In genomic region chr17:79213305-79213704, GRCh38 we compare ENCODE assay signal across 14 cellular contexts.
A peak's percentile ranks its signal among the peaks of the same experiment; 100 is the strongest.
DNase-seq lines count a peak whose midpoint lies in the region; ATAC-seq, FAIRE-seq and TF ChIP-seq lines count a peak whose summit lies in the region.
"Had no signal": no experiment of that assay in that cellular context is flagged by ENCODE, and none has a peak within 500 bp of the region (broad histone marks: within the 10 kb centered on the region; RNA-seq: fewer than 3 reads in every experiment).

No MANE protein-coding gene starts in this region.

- H3K36me3 ChIP-seq in left ventricle myocardium inferior (no peaks in the 10 kb centered on the region), H1 (ENCODE audit: control insufficient read depth in 2 of 4, insufficient read depth in 4 of 4, low read length in 3 of 4) (no peaks in the 10 kb centered on the region), esophagus squamous epithelium (no peaks in the 10 kb centered on the region)
- H3K36me3 ChIP-seq: BLaER1 treated with 17β-estradiol and CSF1 and Interleukin-3, amounts not matched to agents 10 nM and 100 nM had no signal

- no peak overlapping the region for H2BK20ac ChIP-seq in H1 (ENCODE audit: low read length)

- H3K56ac ChIP-seq in H1 (replicated peaks; ENCODE audit: insufficient read length, low read depth, low read length): peak overlapping the region; percentile 62

- ATAC-seq in right cardiac atrium: no peak

- H3K4me2 ChIP-seq in H1 (ENCODE audit: insufficient read depth in 1 of 2, low read depth in 2 of 2, low read length in 2 of 2): peak overlapping the region in 1 of 2 experiments; percentile 60; a peak in 2 of 4 replicates

- POLR2A ChIA-PET in H1 (lab: Charles Lee; ENCODE audit: partially characterized antibody): no interaction called here

- peak overlapping the region; percentile 92 for H3K4ac ChIP-seq in H1 (replicated peaks; ENCODE audit: insufficient read length, low read depth, low read length)

- no peak for TF ChIP-seq EP300 in H1 (IDR thresholded peaks at IDR 0.05; ENCODE audit: borderline replicate concordance in 1 of 2, low read depth in 2 of 2, low read length in 2 of 2)

- no peak overlapping the region for H3K27ac ChIP-seq in right cardiac atrium (ENCODE audit: low read length)
- no peak overlapping the region for H3K27ac ChIP-seq in left ventricle myocardium inferior (replicated peaks)
- no peak overlapping the region for H3K27ac ChIP-seq in H1 (ENCODE audit: low read depth, low read length)
- no peak overlapping the region for H3K27ac ChIP-seq in esophagus squamous epithelium
- H3K27ac ChIP-seq: BLaER1 treated with 17β-estradiol and CSF1 and Interleukin-3, amounts not matched to agents 10 nM and 100 nM; HL-60 had no signal

- H3K79me1 ChIP-seq in H1 (ENCODE audit: low read depth, low read length): no peaks in the 10 kb centered on the region; the same call in 1 of the 2 replicates

- no peaks in the 10 kb centered on the region for H3K23me2 ChIP-seq in H1 (ENCODE audit: low read depth, low read length)

- H3K9me3 ChIP-seq in right cardiac atrium (ENCODE audit: control insufficient read depth, low read length) (no peaks in the 10 kb centered on the region), left ventricle myocardium inferior (replicated peaks) (no peaks in the 10 kb centered on the region), H1 (ENCODE audit: insufficient read depth in 2 of 2, low read depth in 1 of 2, low read length in 1 of 2) (no peaks in the 10 kb centered on the region), esophagus squamous epithelium (no peaks in the 10 kb centered on the region)
- H3K9me3 ChIP-seq: BLaER1 treated with 17β-estradiol and CSF1 and Interleukin-3, amounts not matched to agents 10 nM and 100 nM had no signal

- H3K23ac ChIP-seq in H1 (ENCODE audit: insufficient read length): no peak overlapping the region

- no peak overlapping the region; a peak in 1 of 7 replicates for H3K9ac ChIP-seq in H1 (replicated peaks in 1 of 4; ENCODE audit: extremely low read depth in 1 of 4, low read depth in 3 of 4, low read length in 3 of 4)
- H3K9ac ChIP-seq: BLaER1 treated with 17β-estradiol and CSF1 and Interleukin-3, amounts not matched to agents 10 nM and 100 nM had no signal

- H4K5ac ChIP-seq in H1 (ENCODE audit: insufficient read length, low read depth, low read length): peak overlapping the region; percentile 3

- 84% methylated on average over 10 of the region's 10 CpGs for WGBS in right cardiac atrium
- 80% methylated on average over 10 of the region's 10 CpGs; no CpG with 5 or more reads in 1 of the 2 experiments for WGBS in H1 (ENCODE audit: extremely low coverage in 1 of 2, insufficient coverage in 1 of 2, insufficient read length in 1 of 2, insufficient replicate concordance in 2 of 2, low coverage in 1 of 2, low lambda C conversion rate in 2 of 2, missing lambda C conversion rate in 1 of 2), 2 experiments
- WGBS in esophagus squamous epithelium, 2 donors: 73 to 81% methylated on average over 10 of the region's 10 CpGs

- intact Hi-C loops in right cardiac atrium (cut with DNase I): no loop called here
- intact Hi-C loops in left ventricle myocardium inferior (cut with micrococcal nuclease): no loop called here
- intact Hi-C loops in esophagus squamous epithelium (cut with DNase I): no loop called here

- H3K4me1 ChIP-seq in right cardiac atrium (ENCODE audit: control insufficient read depth, insufficient read depth, low read length) (no peaks in the 10 kb centered on the region), left ventricle myocardium inferior (no peaks in the 10 kb centered on the region), H1 (replicated peaks in 1 of 4; ENCODE audit: control insufficient read depth in 3 of 4, insufficient read depth in 4 of 4, low read length in 3 of 4) (peaks cover 0 to 34% (median 25%) of the 10 kb centered on the region in 4 experiments; a peak in 6 of 7 replicates), esophagus squamous epithelium (no peaks in the 10 kb centered on the region)

- H3K79me2 ChIP-seq in H1 (ENCODE audit: control insufficient read depth in 1 of 2, insufficient read depth in 2 of 2, low read length in 2 of 2): no peaks in the 10 kb centered on the region

- H3K27me3 ChIP-seq in right cardiac atrium (ENCODE audit: control insufficient read depth, insufficient read depth) (no peaks in the 10 kb centered on the region), left ventricle myocardium inferior (ENCODE audit: low read depth) (peaks cover 100% of the 10 kb centered on the region), H1 (replicated peaks in 1 of 4; ENCODE audit: control insufficient read depth in 3 of 4, extremely low read depth in 1 of 4, insufficient read depth in 3 of 4, low read length in 3 of 4) (no peaks in the 10 kb centered on the region), esophagus squamous epithelium (peaks cover 0 to 90% (median 0%) of the 10 kb centered on the region in 4 donors)

- H2AK5ac ChIP-seq in H1 (ENCODE audit: low read depth, low read length): peak overlapping the region; percentile 28; the same call in 1 of the 2 replicates

- FAIRE-seq in H1 (lab: Jason Lieb, UNC): no peak
- FAIRE-seq: H54 had no signal

- H4K20me1 ChIP-seq in H1 (replicated peaks in 1 of 2; ENCODE audit: control insufficient read depth in 1 of 2, insufficient read depth in 2 of 2, low read length in 2 of 2): no peaks in the 10 kb centered on the region

- no peak overlapping the region for H3K14ac ChIP-seq in H1 (ENCODE audit: insufficient read length)

- TF ChIP-seq CTCF in left ventricle myocardium inferior (IDR thresholded peaks at IDR 0.05; ENCODE audit: borderline replicate concordance): no peak
- TF ChIP-seq CTCF in H1 (IDR thresholded peaks at IDR 0.05; ENCODE audit: control extremely low read depth in 1 of 3, insufficient read depth in 1 of 3, low read depth in 1 of 3, low read length in 3 of 3): no peak
- no peak for TF ChIP-seq CTCF in esophagus squamous epithelium (IDR thresholded peaks at IDR 0.05)

- peak overlapping the region; percentile 100; the same call in 1 of the 2 replicates for H2BK15ac ChIP-seq in H1 (ENCODE audit: low read length)

- H2BK5ac ChIP-seq in H1 (ENCODE audit: low read depth, low read length): peak overlapping the region; percentile 80; the same call in 1 of the 2 replicates

- DNase-seq in right cardiac atrium: peak in 2 of 3 donors; percentile 13 to 39
- no peak for DNase-seq in left ventricle myocardium inferior
- DNase-seq in H1 (ENCODE audit: low read depth in 1 of 2, low spot score in 2 of 2): no peak
- DNase-seq in iPS-NIHi7 (ENCODE audit: extremely low spot score): peak; percentile 69
- DNase-seq in NOMO-1 treated with DMSO at 0.1 percent for 48 hours (lab: John Stamatoyannopoulos, UW; ENCODE audit: unreplicated experiment): no peak
- no peak for DNase-seq in esophagus squamous epithelium (lab: John Stamatoyannopoulos, UW)
- no peak for DNase-seq in activated CD4-positive, alpha-beta T cell treated with anti-CD3 and anti-CD28 coated beads for 1 hour
- DNase-seq: ACHN; CD4-positive, CD25-positive, alpha-beta regulatory T cell; DMS53; GF-D8 had no signal

- no peak overlapping the region for H3K4me3 ChIP-seq in right cardiac atrium (ENCODE audit: low read length)
- H3K4me3 ChIP-seq in left ventricle myocardium inferior: no peak overlapping the region
- no peak overlapping the region for H3K4me3 ChIP-seq in H1 (ENCODE audit: extremely low read depth in 1 of 4, insufficient read depth in 2 of 4, low read depth in 3 of 4, low read length in 4 of 4)
- no peak overlapping the region for H3K4me3 ChIP-seq in esophagus squamous epithelium
- H3K4me3 ChIP-seq: BLaER1 treated with 17β-estradiol and CSF1 and Interleukin-3, amounts not matched to agents 10 nM and 100 nM had no signal

- H4K8ac ChIP-seq in H1 (ENCODE audit: extremely low read depth, insufficient read depth, low read length): no peak overlapping the region

- peak overlapping the region; percentile 97 for H3K18ac ChIP-seq in H1 (ENCODE audit: extremely low read depth, low read length)

- peak overlapping the region; percentile 88 for H2BK120ac ChIP-seq in H1 (replicated peaks; ENCODE audit: low read depth, low read length)

- no peak for TF ChIP-seq RAD21 in H1 (IDR thresholded peaks at IDR 0.05 in 1 of 2, conservative IDR thresholded peaks at IDR 0.05 in 1 of 2; ENCODE audit: low read depth in 2 of 2, low read length in 2 of 2)

- CTCF ChIA-PET in H1 (lab: Charles Lee; ENCODE audit: partially characterized antibody): interaction anchor here (0.9 to 2.4 kb wide), 9 partner anchors 15 to 175 kb away, joined by 3 to 8 read pairs (median 5); no protein-coding TSS in a partner anchor

- H2BK12ac ChIP-seq in H1 (ENCODE audit: low read depth, low read length): peak overlapping the region; percentile 99; the same call in 1 of the 2 replicates

- H4K91ac ChIP-seq in H1 (replicated peaks; ENCODE audit: insufficient read length, low read length): peak overlapping the region; percentile 95

- TF ChIP-seq POLR2A in H1 (IDR thresholded peaks at IDR 0.05; ENCODE audit: control extremely low read depth in 1 of 2, low read depth in 2 of 2, low read length in 2 of 2) (no peak), esophagus squamous epithelium (IDR thresholded peaks at IDR 0.05) (no peak)

- H2AFZ ChIP-seq in H1 (ENCODE audit: low read length): no peak overlapping the region

TF ChIP-seq in H1, 55 proteins besides CTCF, POLR2A, EP300 and RAD21:
- TF ChIP-seq EZH2 (IDR thresholded peaks at IDR 0.05; ENCODE audit: low read depth, low read length, severe bottlenecking) (no peak), SRF (IDR thresholded peaks at IDR 0.05; ENCODE audit: low read depth, low read length) (no peak), E2F6 (IDR thresholded peaks at IDR 0.05) (no peak), CBX8 (IDR thresholded peaks at IDR 0.05; ENCODE audit: borderline replicate concordance, low read depth, low read length) (no peak), TCF12 (IDR thresholded peaks at IDR 0.05; ENCODE audit: low read depth, low read length) (no peak), KDM1A (IDR thresholded peaks at IDR 0.05; ENCODE audit: borderline replicate concordance, low read length) (no peak), BACH1 (IDR thresholded peaks at IDR 0.05; ENCODE audit: low read length) (no peak), RXRA (IDR thresholded peaks at IDR 0.05; ENCODE audit: insufficient read depth, low read depth, low read length) (no peak), BRCA1 (IDR thresholded peaks at IDR 0.05; ENCODE audit: low read depth, low read length) (no peak)
TF ChIP-seq in H1: peak in this region for 0.

Comparison
In these comparisons a context has a peak if more than half of its experiments do, and no peak if none do; other contexts are left out.
1. DNase-seq: peak in right cardiac atrium (2 of 3) and iPS-NIHi7 (single experiment); none in left ventricle myocardium inferior (single experiment), H1 (0 of 2), NOMO-1 treated with DMSO at 0.1 percent for 48 hours (single experiment), esophagus squamous epithelium (single experiment) and activated CD4-positive, alpha-beta T cell treated with anti-CD3 and anti-CD28 coated beads for 1 hour (single experiment).